In the genomic region with DNA sequence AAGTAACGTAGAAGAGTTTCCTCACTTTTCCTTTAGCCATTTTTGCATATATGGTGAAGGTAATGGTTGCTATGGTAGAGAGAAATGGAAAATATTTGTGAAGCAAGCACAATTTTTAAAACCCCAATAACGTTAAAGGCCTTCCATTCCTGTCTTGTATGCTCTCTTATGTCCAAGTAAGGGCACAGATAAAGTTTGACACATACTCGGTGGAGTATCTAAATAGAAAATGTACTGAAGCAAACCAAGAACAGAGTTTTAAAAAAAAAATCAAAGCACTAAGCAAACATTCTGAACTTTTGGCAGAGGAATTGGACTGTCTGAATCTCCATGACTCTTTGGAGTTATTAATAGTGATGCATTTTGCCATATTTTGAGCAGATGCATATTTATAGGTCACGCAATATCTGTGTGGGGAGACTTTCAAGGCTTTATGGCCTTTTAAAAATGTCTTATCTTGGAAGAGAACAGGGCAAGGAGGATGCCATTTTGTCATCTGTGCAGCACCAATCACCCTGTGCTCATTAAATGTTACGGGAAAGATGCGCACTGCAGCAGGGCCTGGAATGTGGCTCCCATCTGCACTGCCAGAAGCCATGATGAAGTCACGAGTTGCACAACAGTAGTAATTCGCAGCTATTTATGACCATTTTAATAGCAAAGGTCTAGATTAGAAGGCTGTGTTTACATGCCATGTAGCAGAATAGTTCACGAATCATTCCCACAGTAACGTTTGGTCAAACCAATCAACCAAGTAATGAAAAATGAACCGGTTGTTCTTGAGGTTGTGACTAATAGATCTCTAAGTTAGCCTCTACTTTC, we compare ENCODE assay signal across 14 cellular contexts. TPM values are rescaled to one million over a fixed set of nuclear protein-coding genes. Genes with fewer than 3 reads are reported as not detected.
A peak's percentile ranks its signal among the peaks of the same experiment; 100 is the strongest.
DNase-seq lines count a peak whose midpoint lies in the region; ATAC-seq, FAIRE-seq and TF ChIP-seq lines count a peak whose summit lies in the region.
"Had no signal": no experiment of that assay in that cellular context is flagged by ENCODE, and none has a peak within 500 bp of the region (broad histone marks: within the 10 kb centered on the region; RNA-seq: fewer than 3 reads in every experiment).

No MANE protein-coding gene starts in this region.

- H2AFZ ChIP-seq in astrocyte (ENCODE audit: low read depth, low read length), result no peak overlapping the region

- H3K4me2 ChIP-seq in astrocyte (ENCODE audit: low read length), result no peak overlapping the region

- no peaks in the 10 kb centered on the region for H3K27me3 ChIP-seq in astrocyte (ENCODE audit: insufficient read depth, low read length)
- H3K27me3 ChIP-seq in tibial artery, result no peaks in the 10 kb centered on the region

- H3K36me3 Mint-ChIP-seq in astrocyte (ENCODE audit: low read depth, unreplicated experiment), result peaks cover 3% of the 10 kb centered on the region

- intact Hi-C loops in tibial artery (cut with DNase I; ENCODE audit: low total_unique reads), result no loop called here

- no peak for ATAC-seq in GM19324 (IDR thresholded peaks at IDR 0.05; ENCODE audit: low FRiP score, unreplicated experiment)

- TF ChIP-seq CTCF in astrocyte (IDR thresholded peaks at IDR 0.05; ENCODE audit: insufficient read depth, low read depth, low read length), result no peak
- TF ChIP-seq CTCF in tibial artery (IDR thresholded peaks at IDR 0.05), result no peak

- H3K4me1 Mint-ChIP-seq in astrocyte (ENCODE audit: low read depth, unreplicated experiment), result peaks cover 13% of the 10 kb centered on the region
- H3K4me1 Mint-ChIP-seq: memory B cell had no signal

- H3K27me3 Mint-ChIP-seq in astrocyte (ENCODE audit: low read depth, unreplicated experiment), result no peaks in the 10 kb centered on the region
- H3K27me3 Mint-ChIP-seq: activated naive CD8-positive, alpha-beta T cell treated with anti-CD3 and anti-CD28 coated beads for 36 hours; memory B cell had no signal

- no peak overlapping the region for H3K27ac Mint-ChIP-seq in astrocyte (ENCODE audit: unreplicated experiment)
- H3K27ac Mint-ChIP-seq: activated naive CD8-positive, alpha-beta T cell treated with anti-CD3 and anti-CD28 coated beads for 36 hours; memory B cell had no signal

- no peak overlapping the region for H3K4me3 Mint-ChIP-seq in astrocyte (ENCODE audit: unreplicated experiment)
- H3K4me3 Mint-ChIP-seq: activated naive CD8-positive, alpha-beta T cell treated with anti-CD3 and anti-CD28 coated beads for 36 hours; memory B cell had no signal

- H3K9me3 ChIP-seq in astrocyte (ENCODE audit: insufficient read depth, low read depth, low read length), result no peaks in the 10 kb centered on the region
- no peaks in the 10 kb centered on the region for H3K9me3 ChIP-seq in tibial artery
- H3K9me3 ChIP-seq: HAP-1 had no signal

- no peaks in the 10 kb centered on the region for H3K9me3 Mint-ChIP-seq in astrocyte (ENCODE audit: unreplicated experiment)
- H3K9me3 Mint-ChIP-seq: activated naive CD8-positive, alpha-beta T cell treated with anti-CD3 and anti-CD28 coated beads for 36 hours; memory B cell had no signal

- peak; percentile 75 for FAIRE-seq in astrocyte (lab: Jason Lieb, UNC)
- FAIRE-seq: HTR-8/SVneo had no signal

- no peak overlapping the region for H3K27ac ChIP-seq in astrocyte (ENCODE audit: low read depth, low read length)
- peak overlapping the region; percentile 77 to 85 for H3K27ac ChIP-seq in tibial artery

- no peak overlapping the region for H3K4me3 ChIP-seq in astrocyte (ENCODE audit: insufficient read depth, low read depth, low read length)
- H3K4me3 ChIP-seq in tibial artery, result no peak overlapping the region
- H3K4me3 ChIP-seq: HAP-1 had no signal

- no peak overlapping the region for H3K9ac ChIP-seq in astrocyte (ENCODE audit: low read length)

- H3K79me2 ChIP-seq in astrocyte (ENCODE audit: insufficient read depth, low read length), result no peaks in the 10 kb centered on the region

- peaks cover 1% of the 10 kb centered on the region for H3K36me3 ChIP-seq in astrocyte (ENCODE audit: insufficient read depth, low read length)
- H3K36me3 ChIP-seq in tibial artery, result peaks cover 0 to 2% (median 1%) of the 10 kb centered on the region in 3 donors
- H3K36me3 ChIP-seq: HAP-1 had no signal

- H3K4me1 ChIP-seq in astrocyte (ENCODE audit: insufficient read depth, low read length), result peaks cover under 1% of the 10 kb centered on the region
- peaks cover 0 to 83% (median 31%) of the 10 kb centered on the region in 4 donors for H3K4me1 ChIP-seq in tibial artery
- H3K4me1 ChIP-seq: HAP-1 had no signal

- DNase-seq in H4 (ENCODE audit: low spot score), result peak; percentile 37
- DNase-seq in astrocyte (ENCODE audit: low read depth), result peak; percentile 88
- DNase-seq in kidney tubule cell (ENCODE audit: low spot score), result peak; percentile 83
- DNase-seq in tibial artery, result no peak
- DNase-seq in NCI-H526 treated with DMSO at 0.1 percent for 48 hours (lab: John Stamatoyannopoulos, UW), result no peak
- no peak for DNase-seq in NCI-H2029 treated with DMSO at 0.1 percent for 48 hours (lab: John Stamatoyannopoulos, UW)
- DNase-seq in activated naive CD4-positive, alpha-beta T cell treated with Interleukin-2 at 50 U/mL for 16 hours, result no peak
- DNase-seq: activated naive CD8-positive, alpha-beta T cell treated with anti-CD3 and anti-CD28 coated beads for 36 hours; NCI-H82; SHP77 treated with DMSO at 0.1 percent for 48 hours had no signal

- H4K20me1 ChIP-seq in astrocyte (ENCODE audit: insufficient read depth, low read length), result no peaks in the 10 kb centered on the region

RNA-seq across cellular contexts. Expression of a gene that starts 23.3 kb away (rescaled TPM):
- 44.3 and 47.4 TPM in 2 replicates for total RNA-seq in H4 (2014; rRNA removed; shearing (Covaris generic))
- 25.2 and 35.4 TPM in 2 replicates for total RNA-seq in astrocyte

RNA-seq across cellular contexts. Expression of a gene that starts 23.6 kb away (rescaled TPM):
- total RNA-seq in H4 (2014; rRNA removed; shearing (Covaris generic)), result 1.1 TPM in 1 of 2 replicates, not detected in the other
- total RNA-seq in astrocyte, result 1.8 and 2.4 TPM in 2 replicates

Comparison
In these comparisons a context has a peak if more than half of its experiments do, and no peak if none do; other contexts are left out.
1. DNase-seq: peak in H4 (single experiment), astrocyte (single experiment) and kidney tubule cell (single experiment); none in tibial artery (0 of 2), NCI-H526 treated with DMSO at 0.1 percent for 48 hours (single experiment), NCI-H2029 treated with DMSO at 0.1 percent for 48 hours (single experiment) and activated naive CD4-positive, alpha-beta T cell treated with Interleukin-2 at 50 U/mL for 16 hours (single experiment).